In genomic region chr18:45997689-45998088, GRCh38 we compare ENCODE assay signal across 10 cellular contexts. TPM values are rescaled to one million over a fixed set of nuclear protein-coding genes. Genes with fewer than 3 reads are reported as not detected.
DNase-seq lines count a peak whose midpoint lies in the region; ATAC-seq, FAIRE-seq and TF ChIP-seq lines count a peak whose summit lies in the region.
"Had no signal": no experiment of that assay in that cellular context is flagged by ENCODE, and none has a peak within 500 bp of the region (broad histone marks: within the 10 kb centered on the region; RNA-seq: fewer than 3 reads in every experiment).

No MANE protein-coding gene starts in this region.

- no peak overlapping the region; the same call in 1 of the 2 replicates for H2AFZ ChIP-seq in OCI-LY1 (ENCODE audit: low read length)

- H3K27ac Mint-ChIP-seq in activated naive CD4-positive, alpha-beta T cell treated with anti-CD3 and anti-CD28 coated beads, Interleukin-2, amount 50 U/mL, for 24 hours: peak overlapping the region; percentile 91
- no peak overlapping the region for H3K27ac Mint-ChIP-seq in type B pancreatic cell
- H3K27ac Mint-ChIP-seq in MCF 10A (ENCODE audit: low read depth, unreplicated experiment): no peak overlapping the region

- no peak for TF ChIP-seq POLR2A in GM12892 (IDR thresholded peaks at IDR 0.05; ENCODE audit: low read depth, low read length)

- BruUV-seq in MCF 10A (replicated peaks; lab: Mats Ljungman, UMichigan): no TSS peak

- no peak overlapping the region for H3K27ac ChIP-seq in OCI-LY1 (ENCODE audit: low read depth, low read length, poor library complexity, severe bottlenecking)

- H3K9me3 ChIP-seq in OCI-LY1 (ENCODE audit: low read length): no peaks in the 10 kb centered on the region

- no peak overlapping the region for H3K4me3 ChIP-seq in OCI-LY1 (ENCODE audit: low read depth, low read length, poor library complexity, severe bottlenecking)

- H3K36me3 Mint-ChIP-seq in activated naive CD4-positive, alpha-beta T cell treated with anti-CD3 and anti-CD28 coated beads, Interleukin-2, amount 50 U/mL, for 24 hours: peaks cover 8% of the 10 kb centered on the region
- peaks cover 15% of the 10 kb centered on the region for H3K36me3 Mint-ChIP-seq in type B pancreatic cell
- H3K36me3 Mint-ChIP-seq in MCF 10A (ENCODE audit: insufficient read depth, unreplicated experiment): peaks cover 26% of the 10 kb centered on the region

- H3K4me3 Mint-ChIP-seq in activated naive CD4-positive, alpha-beta T cell treated with anti-CD3 and anti-CD28 coated beads, Interleukin-2, amount 50 U/mL, for 24 hours: peak overlapping the region; percentile 69
- no peak overlapping the region for H3K4me3 Mint-ChIP-seq in type B pancreatic cell
- H3K4me3 Mint-ChIP-seq in MCF 10A (ENCODE audit: unreplicated experiment): no peak overlapping the region

- H3K4me1 ChIP-seq in OCI-LY1 (ENCODE audit: insufficient read depth, low read length, severe bottlenecking): peaks cover 8% of the 10 kb centered on the region

- no peaks in the 10 kb centered on the region for H4K20me1 ChIP-seq in OCI-LY1 (ENCODE audit: insufficient read depth, low read length)

- no peak overlapping the region; the same call in 1 of the 2 replicates for H3K9ac ChIP-seq in OCI-LY1 (ENCODE audit: low read length)

- no peaks in the 10 kb centered on the region; the same call in 1 of the 2 replicates for H3K36me3 ChIP-seq in OCI-LY1 (ENCODE audit: insufficient read depth, low read length)

- peaks cover 7% of the 10 kb centered on the region for H3K9me3 Mint-ChIP-seq in activated naive CD4-positive, alpha-beta T cell treated with anti-CD3 and anti-CD28 coated beads, Interleukin-2, amount 50 U/mL, for 24 hours
- H3K9me3 Mint-ChIP-seq in type B pancreatic cell (no peaks in the 10 kb centered on the region), MCF 10A (ENCODE audit: unreplicated experiment) (peaks cover 8% of the 10 kb centered on the region)

- DNase-seq in GM12892 (ENCODE audit: insufficient read length) (peak; percentile 15), type B pancreatic cell (ENCODE audit: extremely low spot score, unreplicated experiment) (no peak), MCF 10A (ENCODE audit: unreplicated experiment) (no peak), NCI-H82 (lab: John Stamatoyannopoulos, UW) (no peak)
- DNase-seq in stimulated activated CD4-positive, alpha-beta T cell treated with anti-CD3 and anti-CD28 coated beads, Interleukin-12 subunit alpha, Interleukin-12 subunit beta, amount 100 ng/mL, for 48 hours (ENCODE audit: low read depth in 2 of 3, low spot score in 1 of 3): peak; percentile 10 to 35 (median 11)
- DNase-seq: kidney, NCI-H2081 had no signal

- H3K27me3 Mint-ChIP-seq in activated naive CD4-positive, alpha-beta T cell treated with anti-CD3 and anti-CD28 coated beads, Interleukin-2, amount 50 U/mL, for 24 hours: no peaks in the 10 kb centered on the region
- H3K27me3 Mint-ChIP-seq in type B pancreatic cell (no peaks in the 10 kb centered on the region), MCF 10A (ENCODE audit: insufficient read depth, unreplicated experiment) (no peaks in the 10 kb centered on the region)

- POLR2A ChIA-PET in MCF 10A (lab: Yijun Ruan, JAX): no interaction called here

- TF ChIP-seq CTCF in OCI-LY1 (IDR thresholded peaks at IDR 0.05; ENCODE audit: low read length) (no peak), type B pancreatic cell (conservative IDR thresholded peaks at IDR 0.05) (no peak), MCF 10A (IDR thresholded peaks at IDR 0.05; ENCODE audit: unreplicated experiment) (no peak)

- peak overlapping the region; percentile 47 for H3K4me2 ChIP-seq in OCI-LY1 (ENCODE audit: low read length)

- no peaks in the 10 kb centered on the region for H3F3A ChIP-seq in OCI-LY1 (ENCODE audit: insufficient read depth, low read length)

- no peak for FAIRE-seq in GM12892 (lab: Jason Lieb, UNC)
- FAIRE-seq: kidney had no signal

- peaks cover 50% of the 10 kb centered on the region for H3K4me1 Mint-ChIP-seq in activated naive CD4-positive, alpha-beta T cell treated with anti-CD3 and anti-CD28 coated beads, Interleukin-2, amount 50 U/mL, for 24 hours
- H3K4me1 Mint-ChIP-seq in type B pancreatic cell (ENCODE audit: unreplicated experiment): peaks cover 5% of the 10 kb centered on the region
- H3K4me1 Mint-ChIP-seq in MCF 10A (ENCODE audit: insufficient read depth, unreplicated experiment): peaks cover 10% of the 10 kb centered on the region

- H3K27me3 ChIP-seq in OCI-LY1 (ENCODE audit: insufficient read depth, low read length): no peaks in the 10 kb centered on the region

- H3K9me2 ChIP-seq in OCI-LY1 (ENCODE audit: low read depth, low read length): no peaks in the 10 kb centered on the region

- CTCF ChIA-PET in MCF 10A (lab: Yijun Ruan, JAX): interaction anchor here (0.9 kb wide), 1 partner anchor 9 kb away, joined by 3 read pairs; no protein-coding TSS in a partner anchor

- intact Hi-C loops in MCF 10A (cut with micrococcal nuclease): no loop called here

- no peak for ATAC-seq in GM21526 (IDR thresholded peaks at IDR 0.05; ENCODE audit: low FRiP score, unreplicated experiment)

- H3K79me2 ChIP-seq in OCI-LY1 (ENCODE audit: insufficient read depth, low read length): no peaks in the 10 kb centered on the region

RNA-seq across cellular contexts. Expression of gene EPG5, which starts 30.6 kb away (rescaled TPM):
- 9.3 TPM for polyA plus RNA-seq in GM12892 (2012; ENCODE audit: missing spikeins)
- 20.1 and 27.9 TPM in 2 replicates for total RNA-seq in type B pancreatic cell (ENCODE audit: low replicate concordance)
- total RNA-seq in MCF 10A (2022): 19.4 and 25.7 TPM in 2 replicates

Comparison
In these comparisons a context has a peak if more than half of its experiments do, and no peak if none do; other contexts are left out.
1. DNase-seq: peak in GM12892 (single experiment) and stimulated activated CD4-positive, alpha-beta T cell treated with anti-CD3 and anti-CD28 coated beads, Interleukin-12 subunit alpha, Interleukin-12 subunit beta, amount 100 ng/mL, for 48 hours (3 of 3); none in type B pancreatic cell (single experiment), MCF 10A (single experiment) and NCI-H82 (single experiment).